1 cellular context compared by ENCODE assay signal in genomic region chr2:20822535-20823490, GRCh38.
TF ChIP-seq lines count a peak whose summit lies in the region.

TSS of gene LDAH (minus strand) at chr2:20823101. CDS start at chr2:20801463, 21,638 bp downstream.

TF ChIP-seq in HepG2, 621 proteins besides CTCF, POLR2A, EP300 and RAD21 (continued from another document and continues in another):
- peak; percentile 97 for TF ChIP-seq ZGPAT (CRISPR knock-in tag; IDR thresholded peaks at IDR 0.05)
- peak; percentile 82 for TF ChIP-seq ZNF12 (CRISPR knock-in tag; IDR thresholded peaks at IDR 0.05)
- TF ChIP-seq JDP2 (CRISPR knock-in tag; IDR thresholded peaks at IDR 0.05; ENCODE audit: borderline replicate concordance) = no peak
- peak; percentile 85 for TF ChIP-seq SRF (IDR thresholded peaks at IDR 0.05; ENCODE audit: low read depth, low read length)
- TF ChIP-seq ZNF589 (CRISPR knock-in tag; conservative IDR thresholded peaks at IDR 0.05) = no peak
- TF ChIP-seq ZNF451 (CRISPR knock-in tag; IDR thresholded peaks at IDR 0.05) = no peak
- TF ChIP-seq KDM4B (CRISPR knock-in tag; IDR thresholded peaks at IDR 0.05) = peak; percentile 94
- no peak for TF ChIP-seq U2AF1 (optimal IDR thresholded peaks at IDR 0.05; ENCODE audit: low read depth, low read length)
- TF ChIP-seq HHEX (CRISPR knock-in tag; IDR thresholded peaks at IDR 0.05) = 0 out of 2 replicates have a peak, but pooled peaks have one; percentile 4
- peak; percentile 100 for TF ChIP-seq POGZ (CRISPR knock-in tag; IDR thresholded peaks at IDR 0.05)
- TF ChIP-seq MBD4 (IDR thresholded peaks at IDR 0.05; ENCODE audit: borderline replicate concordance, low read length) = no peak
- TF ChIP-seq KIAA2018 (CRISPR knock-in tag; IDR thresholded peaks at IDR 0.05; ENCODE audit: borderline replicate concordance) = no peak
- peak; percentile 92 for TF ChIP-seq ZFP41 (CRISPR knock-in tag; IDR thresholded peaks at IDR 0.05; ENCODE audit: borderline replicate concordance)
- TF ChIP-seq ZFP1 (CRISPR knock-in tag; IDR thresholded peaks at IDR 0.05) = no peak
- TF ChIP-seq ZNF142 (CRISPR knock-in tag; IDR thresholded peaks at IDR 0.05) = peak; percentile 91
- peak; percentile 99 for TF ChIP-seq TFE3 (CRISPR knock-in tag; IDR thresholded peaks at IDR 0.05)
- peak; percentile 92; the same call in 1 of the 2 replicates for TF ChIP-seq ZNF567 (CRISPR knock-in tag; IDR thresholded peaks at IDR 0.05; ENCODE audit: borderline replicate concordance)
- peak; percentile 37; the same call in 1 of the 2 replicates for TF ChIP-seq ZBTB49 (CRISPR knock-in tag; IDR thresholded peaks at IDR 0.05; ENCODE audit: borderline replicate concordance)
- TF ChIP-seq SNAPC5 (CRISPR knock-in tag; IDR thresholded peaks at IDR 0.05; ENCODE audit: borderline replicate concordance) = 0 out of 2 replicates have a peak, but pooled peaks have one; percentile 52
- TF ChIP-seq IKZF5 (CRISPR knock-in tag; IDR thresholded peaks at IDR 0.05) = peak; percentile 95
- peak; percentile 87 for TF ChIP-seq DR1 (CRISPR knock-in tag; IDR thresholded peaks at IDR 0.05)
- no peak for TF ChIP-seq ATM (IDR thresholded peaks at IDR 0.05; ENCODE audit: borderline replicate concordance)
- peak; percentile 88; the same call in 1 of the 2 replicates for TF ChIP-seq PCBP1 (IDR thresholded peaks at IDR 0.05; ENCODE audit: borderline replicate concordance, low read depth, low read length)
- no peak for TF ChIP-seq SP1 (IDR thresholded peaks at IDR 0.05)
- peak; percentile 84 for TF ChIP-seq SP1 (CRISPR knock-in tag; IDR thresholded peaks at IDR 0.05)
- 0 out of 2 replicates have a peak, but pooled peaks have one; percentile 76 for TF ChIP-seq ZNF549 (CRISPR knock-in tag; IDR thresholded peaks at IDR 0.05)
- no peak for TF ChIP-seq RNF219 (CRISPR knock-in tag; IDR thresholded peaks at IDR 0.05)
- TF ChIP-seq TEAD3 (CRISPR knock-in tag; optimal IDR thresholded peaks at IDR 0.05; ENCODE audit: borderline replicate concordance) = peak; percentile 91
- peak; percentile 79; the same call in 1 of the 2 replicates for TF ChIP-seq RELA (CRISPR knock-in tag; IDR thresholded peaks at IDR 0.05)
